ENCODE assay signal across 8 cellular contexts in genomic region chr12:117875652-117876491, GRCh38.
A peak's percentile ranks its signal among the peaks of the same experiment; 100 is the strongest.
DNase-seq lines count a peak whose midpoint lies in the region; ATAC-seq and TF ChIP-seq lines count a peak whose summit lies in the region.

No MANE protein-coding gene starts in this region.

- whole genome bisulfite sequencing in hepatocyte (ENCODE audit: low lambda C conversion rate, missing lambda C conversion rate) = 28% methylated on average over 33 of the region's 33 CpGs

- no peaks in the 10 kb centered on the region for H3K36me3 ChIP-seq in hepatocyte (replicated peaks; ENCODE audit: insufficient read depth, low read depth)

- H3K27ac Mint-ChIP-seq in activated CD8-positive, alpha-beta T cell treated with anti-CD3 and anti-CD28 coated beads for 36 hours = no peak overlapping the region
- peak overlapping the region in 1 of 2 donors; percentile 25 for H3K27ac Mint-ChIP-seq in stimulated activated naive CD8-positive, alpha-beta T cell treated with anti-CD3 and anti-CD28 coated beads, Interleukin-15, amount 100 ng/mL, for 72 hours

- no peak overlapping the region for H3K4me3 Mint-ChIP-seq in activated CD8-positive, alpha-beta T cell treated with anti-CD3 and anti-CD28 coated beads for 36 hours
- H3K4me3 Mint-ChIP-seq in stimulated activated naive CD8-positive, alpha-beta T cell treated with anti-CD3 and anti-CD28 coated beads, Interleukin-15, amount 100 ng/mL, for 72 hours = peak overlapping the region in 1 of 2 donors; percentile 44

- H3K27ac ChIP-seq in hepatocyte = no peak overlapping the region

- POLR2A ChIA-PET in activated CD8-positive, alpha-beta T cell treated with anti-CD3 and anti-CD28 coated beads for 36 hours (lab: Charles Lee) = interaction anchor here (0.7 kb wide), 1 partner anchor 8 kb away, joined by 4 read pairs; no protein-coding TSS in a partner anchor

- H3K36me3 Mint-ChIP-seq in activated CD8-positive, alpha-beta T cell treated with anti-CD3 and anti-CD28 coated beads for 36 hours (ENCODE audit: low read depth) = no peaks in the 10 kb centered on the region

- no peaks in the 10 kb centered on the region for H3K9me3 ChIP-seq in hepatocyte (ENCODE audit: low read depth)

- CTCF ChIA-PET in activated CD8-positive, alpha-beta T cell treated with anti-CD3 and anti-CD28 coated beads for 36 hours (lab: Charles Lee) = interaction anchor here (0.6 to 3.8 kb wide), 24 partner anchors 19 to 502 kb away, joined by 3 to 17 read pairs (median 4); partner anchors contain the start of genes PEBP1 and RFC5

- peak; percentile 82 for DNase-seq in DMS79 (lab: John Stamatoyannopoulos, UW)
- DNase-seq in NCI-H1417 (lab: John Stamatoyannopoulos, UW) = peak; percentile 96 to 98 (median 96)
- DNase-seq in activated CD8-positive, alpha-beta T cell treated with anti-CD3 and anti-CD28 coated beads for 36 hours = peak; percentile 54
- DNase-seq in hepatocyte (ENCODE audit: low spot score) = peak; percentile 53
- peak; percentile 12 to 46 for DNase-seq in stimulated activated naive CD8-positive, alpha-beta T cell treated with anti-CD3 and anti-CD28 coated beads, Interleukin-15, amount 100 ng/mL, for 72 hours
- no peak for DNase-seq in NCI-H2081 treated with DMSO at 0.1 percent for 48 hours (lab: John Stamatoyannopoulos, UW)
- no peak for DNase-seq in GDM1 (lab: John Stamatoyannopoulos, UW)

- no peaks in the 10 kb centered on the region for H3K9me3 Mint-ChIP-seq in activated CD8-positive, alpha-beta T cell treated with anti-CD3 and anti-CD28 coated beads for 36 hours
- no peaks in the 10 kb centered on the region for H3K9me3 Mint-ChIP-seq in stimulated activated naive CD8-positive, alpha-beta T cell treated with anti-CD3 and anti-CD28 coated beads, Interleukin-15, amount 100 ng/mL, for 72 hours

- intact Hi-C loops in activated CD8-positive, alpha-beta T cell treated with anti-CD3 and anti-CD28 coated beads for 36 hours (cut with micrococcal nuclease) = loop anchor here (10.0 kb wide), 2 partner anchors 179 to 229 kb away; partner anchors contain the start of gene VSIG10

- H3K4me1 Mint-ChIP-seq in activated CD8-positive, alpha-beta T cell treated with anti-CD3 and anti-CD28 coated beads for 36 hours (ENCODE audit: low read depth) = peaks cover 8% of the 10 kb centered on the region
- peaks cover 15% of the 10 kb centered on the region for H3K4me1 Mint-ChIP-seq in stimulated activated naive CD8-positive, alpha-beta T cell treated with anti-CD3 and anti-CD28 coated beads, Interleukin-15, amount 100 ng/mL, for 72 hours

- H3K27me3 Mint-ChIP-seq in activated CD8-positive, alpha-beta T cell treated with anti-CD3 and anti-CD28 coated beads for 36 hours = peaks cover 15% of the 10 kb centered on the region
- peaks cover 34% of the 10 kb centered on the region for H3K27me3 Mint-ChIP-seq in stimulated activated naive CD8-positive, alpha-beta T cell treated with anti-CD3 and anti-CD28 coated beads, Interleukin-15, amount 100 ng/mL, for 72 hours

- H3K27me3 ChIP-seq in hepatocyte = peaks cover 10% of the 10 kb centered on the region

- H2AFZ ChIP-seq in hepatocyte = no peak overlapping the region

- peak overlapping the region; percentile 49 for H3K4me2 ChIP-seq in hepatocyte

- H4K20me1 ChIP-seq in hepatocyte (ENCODE audit: insufficient read depth, poor library complexity, severe bottlenecking) = no peaks in the 10 kb centered on the region

- ATAC-seq in activated CD8-positive, alpha-beta T cell treated with anti-CD3 and anti-CD28 coated beads for 36 hours = peak; percentile 50
- peak; percentile 57 for ATAC-seq in stimulated activated naive CD8-positive, alpha-beta T cell treated with anti-CD3 and anti-CD28 coated beads, Interleukin-15, amount 100 ng/mL, for 72 hours
- no peak for ATAC-seq in HG03442 (IDR thresholded peaks at IDR 0.05; ENCODE audit: unreplicated experiment)

- TF ChIP-seq CTCF in activated CD8-positive, alpha-beta T cell treated with anti-CD3 and anti-CD28 coated beads for 36 hours (IDR thresholded peaks at IDR 0.05) = no peak
- no peak for TF ChIP-seq CTCF in hepatocyte (IDR thresholded peaks at IDR 0.05; ENCODE audit: poor library complexity)

- no peaks in the 10 kb centered on the region for H3K4me1 ChIP-seq in hepatocyte (ENCODE audit: insufficient read depth)

- H3K79me2 ChIP-seq in hepatocyte = no peaks in the 10 kb centered on the region

- no peak overlapping the region for H3K4me3 ChIP-seq in hepatocyte

- H3K9me2 ChIP-seq in hepatocyte (replicated peaks; ENCODE audit: insufficient read depth) = no peaks in the 10 kb centered on the region

Comparison
In these comparisons a context has a peak if more than half of its experiments do, and no peak if none do; other contexts are left out.
1. DNase-seq: peak in DMS79 (single experiment), NCI-H1417 (3 of 3), activated CD8-positive, alpha-beta T cell treated with anti-CD3 and anti-CD28 coated beads for 36 hours (single experiment), hepatocyte (single experiment) and stimulated activated naive CD8-positive, alpha-beta T cell treated with anti-CD3 and anti-CD28 coated beads, Interleukin-15, amount 100 ng/mL, for 72 hours (2 of 2); none in NCI-H2081 treated with DMSO at 0.1 percent for 48 hours (single experiment) and GDM1 (single experiment).